In genomic region chr19:17496337-17496997, GRCh38 we compare ENCODE assay signal across 8 cellular contexts. TPM values are rescaled to one million over a fixed set of nuclear protein-coding genes. Genes with fewer than 3 reads are reported as not detected.
DNase-seq lines count a peak whose midpoint lies in the region; ATAC-seq and TF ChIP-seq lines count a peak whose summit lies in the region.

No MANE protein-coding gene starts in this region.

- peaks cover 6% of the 10 kb centered on the region for H3K36me3 Mint-ChIP-seq in stimulated activated effector memory CD8-positive, alpha-beta T cell treated with anti-CD3 and anti-CD28 coated beads, Interleukin-12 subunit alpha, Interleukin-12 subunit beta, amount 100 ng/mL, for 72 hours

- H3K4me1 Mint-ChIP-seq in stimulated activated effector memory CD8-positive, alpha-beta T cell treated with anti-CD3 and anti-CD28 coated beads, Interleukin-12 subunit alpha, Interleukin-12 subunit beta, amount 100 ng/mL, for 72 hours = peaks cover 20% of the 10 kb centered on the region

- TF ChIP-seq CTCF in GM06990 (IDR thresholded peaks at IDR 0.05; ENCODE audit: insufficient read depth, low read length, poor library complexity, severe bottlenecking) (peak; percentile 100), mucosa of descending colon (IDR thresholded peaks at IDR 0.05) (peak; percentile 88)

- H3K36me3 ChIP-seq in GM06990 (ENCODE audit: control insufficient read depth, insufficient read depth, low read length) (no peaks in the 10 kb centered on the region; the same call in 1 of the 2 replicates), mucosa of descending colon (ENCODE audit: low read depth) (no peaks in the 10 kb centered on the region)

- H3K4me3 ChIP-seq in GM06990 (replicated peaks; ENCODE audit: low read depth, low read length) = no peak overlapping the region
- H3K4me3 ChIP-seq in mucosa of descending colon = no peak overlapping the region

- H3K9me3 Mint-ChIP-seq in stimulated activated effector memory CD8-positive, alpha-beta T cell treated with anti-CD3 and anti-CD28 coated beads, Interleukin-12 subunit alpha, Interleukin-12 subunit beta, amount 100 ng/mL, for 72 hours = no peaks in the 10 kb centered on the region

- H3K4me3 Mint-ChIP-seq in stimulated activated effector memory CD8-positive, alpha-beta T cell treated with anti-CD3 and anti-CD28 coated beads, Interleukin-12 subunit alpha, Interleukin-12 subunit beta, amount 100 ng/mL, for 72 hours = peak overlapping the region; percentile 22

- peak; percentile 66 for ATAC-seq in HG03066 (IDR thresholded peaks at IDR 0.05; ENCODE audit: low read depth, unreplicated experiment)
- peak; percentile 98 for ATAC-seq in mucosa of descending colon
- peak; percentile 97 for ATAC-seq in stimulated activated effector memory CD8-positive, alpha-beta T cell treated with anti-CD3 and anti-CD28 coated beads, Interleukin-12 subunit alpha, Interleukin-12 subunit beta, amount 100 ng/mL, for 72 hours

- H3K27ac Mint-ChIP-seq in stimulated activated effector memory CD8-positive, alpha-beta T cell treated with anti-CD3 and anti-CD28 coated beads, Interleukin-12 subunit alpha, Interleukin-12 subunit beta, amount 100 ng/mL, for 72 hours = no peak overlapping the region

- no peaks in the 10 kb centered on the region for H3K27me3 ChIP-seq in GM06990 (replicated peaks; ENCODE audit: control insufficient read depth, insufficient read depth, low read length)

- no peaks in the 10 kb centered on the region for H3K4me1 ChIP-seq in mucosa of descending colon (ENCODE audit: low read depth)

- H3K9me3 ChIP-seq in mucosa of descending colon = no peaks in the 10 kb centered on the region

- intact Hi-C loops in mucosa of descending colon (cut with DNase I, micrococcal nuclease) = no loop called here

- DNase-seq in GM06990 (ENCODE audit: extremely low read depth, insufficient read length) (peak; percentile 85), NCI-H82 treated with DMSO at 0.1 percent for 48 hours (lab: John Stamatoyannopoulos, UW; ENCODE audit: unreplicated experiment) (peak; percentile 72), mucosa of descending colon (peak; percentile 80 to 84 (median 84)), dedifferentiated amniotic fluid mesenchymal stem cell (ENCODE audit: extremely low spot score) (no peak)
- DNase-seq in activated CD4-positive, alpha-beta T cell treated with anti-CD3 and anti-CD28 coated beads, Interleukin-2, amount 50 U/mL, for 48 hours = peak; percentile 85 to 90
- peak; percentile 69 for DNase-seq in effector CD8-positive, alpha-beta T cell (lab: John Stamatoyannopoulos, UW)
- peak; percentile 80 to 93 for DNase-seq in stimulated activated effector memory CD8-positive, alpha-beta T cell treated with anti-CD3 and anti-CD28 coated beads, Interleukin-12 subunit alpha, Interleukin-12 subunit beta, amount 100 ng/mL, for 72 hours (ENCODE audit: low spot score in 2 of 2)

RNA-seq across cellular contexts. Expression of gene PGLS, which starts 15.0 kb away (rescaled TPM):
- total RNA-seq in mucosa of descending colon = 100 to 1,000 TPM in 1 of 3 donors, 10 to 100 TPM in 2; 62.3 to 103 (median 77.7) TPM

RNA-seq across cellular contexts. Expression of gene SLC27A1, which starts 26.1 kb away (rescaled TPM):
- total RNA-seq in mucosa of descending colon = 10 to 100 TPM in 1 of 3 donors, 1 to 10 TPM in 2; 5.7 to 17.2 (median 6.2) TPM

RNA-seq across cellular contexts. Expression of gene NXNL1, which starts 35.7 kb away (rescaled TPM):
- total RNA-seq in mucosa of descending colon = not detected

RNA-seq across cellular contexts. Expression of gene TMEM221, which starts 48.0 kb away (rescaled TPM):
- under 1 TPM in 2 of 3 donors, not detected in 1; 0.34 to 0.51 TPM for total RNA-seq in mucosa of descending colon

RNA-seq across cellular contexts. Expression of gene COLGALT1, which starts 59.0 kb away (rescaled TPM):
- 10 to 100 TPM; 50.1 to 71.0 (median 50.8) TPM for total RNA-seq in mucosa of descending colon
